19 cellular contexts compared by ENCODE assay signal in the genomic region with DNA sequence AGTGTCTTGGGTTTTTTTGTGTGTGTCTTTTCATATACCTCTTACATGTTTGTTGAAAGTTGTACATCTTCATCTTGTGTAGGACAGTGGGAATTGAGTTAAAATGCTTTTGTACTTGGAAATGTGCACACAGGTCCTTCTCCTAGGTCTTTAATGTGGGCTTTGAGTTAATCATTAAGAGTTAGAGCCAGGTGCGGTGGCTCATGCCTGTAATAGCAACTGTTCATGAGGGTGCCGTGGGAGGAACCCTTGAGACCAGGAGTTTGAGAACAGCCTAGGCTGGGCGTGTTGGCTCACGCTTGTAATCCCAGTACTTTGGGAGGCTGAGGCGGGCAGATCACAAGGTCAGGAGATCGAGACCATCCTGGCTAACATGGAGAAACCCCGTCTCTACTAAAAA. TPM values are rescaled to one million over a fixed set of nuclear protein-coding genes. Genes with fewer than 3 reads are reported as not detected.
"Had no signal": no experiment of that assay in that cellular context is flagged by ENCODE, and none has a peak within 500 bp of the region (broad histone marks: within the 10 kb centered on the region; RNA-seq: fewer than 3 reads in every experiment).

No MANE protein-coding gene starts in this region.

- H3K36me3 Mint-ChIP-seq: brain; naive thymus-derived CD8-positive, alpha-beta T cell had no signal

- H3K4me1 ChIP-seq: right atrium auricular region had no signal

- H3K4me1 Mint-ChIP-seq: brain had no signal

- H3K27ac ChIP-seq: epithelial cell of prostate, neutrophil, right atrium auricular region, skin epidermis, VCaP had no signal

- DNase-seq: activated CD4-positive, alpha-beta T cell treated with anti-CD3 and anti-CD28 coated beads for 48 hours; activated naive CD4-positive, alpha-beta T cell treated with anti-CD3 and anti-CD28 coated beads, Interleukin-2, amount 50 U/mL, for 16 hours; activated T-cell treated with anti-CD3 and anti-CD28 coated beads for 4 hours; amniotic stem cell; effector memory CD8-positive, alpha-beta T cell; hippocampal formation; kidney glomerular epithelial cell; naive thymus-derived CD8-positive, alpha-beta T cell; posterior cingulate gyrus; T-helper 1 cell had no signal

- H3K9me3 ChIP-seq: neutrophil, right atrium auricular region, tibial nerve had no signal

- H3K36me3 ChIP-seq: neutrophil, right atrium auricular region, tibial nerve had no signal

- H3K9me3 Mint-ChIP-seq: central memory CD8-positive, alpha-beta T cell; effector memory CD8-positive, alpha-beta T cell; naive thymus-derived CD8-positive, alpha-beta T cell had no signal

- H3K27me3 Mint-ChIP-seq: brain; central memory CD8-positive, alpha-beta T cell; naive thymus-derived CD8-positive, alpha-beta T cell had no signal

- ATAC-seq: effector memory CD8-positive, alpha-beta T cell; naive thymus-derived CD8-positive, alpha-beta T cell had no signal

- H3K4me3 ChIP-seq: lung, right atrium auricular region, skin epidermis, tibial nerve had no signal

- H3K27me3 ChIP-seq: neutrophil, right atrium auricular region, tibial nerve had no signal

- H3K4me3 Mint-ChIP-seq: brain; central memory CD8-positive, alpha-beta T cell; effector memory CD8-positive, alpha-beta T cell; naive thymus-derived CD8-positive, alpha-beta T cell had no signal

RNA-seq across cellular contexts. Expression of gene CLECL1, which starts 13.9 kb away (rescaled TPM):
- total RNA-seq: right atrium auricular region, tibial nerve had no signal
